2 cellular contexts compared by ENCODE assay signal in genomic region chr9:68719847-68720246, GRCh38.
TF ChIP-seq lines count a peak whose summit lies in the region.

No MANE protein-coding gene starts in this region.

TF ChIP-seq in GM12878, 131 proteins besides CTCF, POLR2A, EP300 and RAD21:
- TF ChIP-seq KAT2A (conservative IDR thresholded peaks at IDR 0.05; ENCODE audit: control insufficient read depth, low read depth, low read length) (no peak), FOXK2 (IDR thresholded peaks at IDR 0.05) (no peak), KLF5 (IDR thresholded peaks at IDR 0.05; ENCODE audit: partially characterized antibody) (no peak), WRNIP1 (IDR thresholded peaks at IDR 0.05; ENCODE audit: borderline replicate concordance, low read depth, low read length) (no peak), ETV6 (conservative IDR thresholded peaks at IDR 0.05 in 1 of 2, IDR thresholded peaks at IDR 0.05 in 1 of 2; ENCODE audit: borderline replicate concordance in 1 of 2, low read depth in 1 of 2) (no peak), CBFB (IDR thresholded peaks at IDR 0.05; ENCODE audit: low read depth) (no peak), MTA2 (IDR thresholded peaks at IDR 0.05; ENCODE audit: low read depth) (no peak), NBN (IDR thresholded peaks at IDR 0.05) (no peak), YY1 (IDR thresholded peaks at IDR 0.05; ENCODE audit: low read depth, low read length) (no peak), FOXM1 (IDR thresholded peaks at IDR 0.05; ENCODE audit: low read depth, low read length) (no peak), HSF1 (IDR thresholded peaks at IDR 0.05; ENCODE audit: low read depth, low read length) (no peak), IKZF2 (IDR thresholded peaks at IDR 0.05) (no peak), ZNF24 (IDR thresholded peaks at IDR 0.05) (no peak)

TF ChIP-seq in H1, 55 proteins besides CTCF, POLR2A, EP300 and RAD21:
- no peak for TF ChIP-seq E2F6 (IDR thresholded peaks at IDR 0.05)
- TF ChIP-seq FOSL1 (IDR thresholded peaks at IDR 0.05; ENCODE audit: insufficient read depth, low read depth, low read length), result no peak
- no peak for TF ChIP-seq JUND (IDR thresholded peaks at IDR 0.05; ENCODE audit: low read length)
- TF ChIP-seq CTBP2 (IDR thresholded peaks at IDR 0.05; ENCODE audit: borderline replicate concordance, insufficient read depth, insufficient read length, low read length), result no peak
- no peak for TF ChIP-seq SP1 (IDR thresholded peaks at IDR 0.05; ENCODE audit: low read depth, low read length)
- TF ChIP-seq KDM4A (IDR thresholded peaks at IDR 0.05; ENCODE audit: low read depth, low read length, severe bottlenecking), result no peak
